ENCODE assay signal across 8 cellular contexts in genomic region chr11:9765320-9766101, GRCh38.
DNase-seq lines count a peak whose midpoint lies in the region; ATAC-seq and TF ChIP-seq lines count a peak whose summit lies in the region.

No MANE protein-coding gene starts in this region.

- H3K27ac Mint-ChIP-seq in activated CD4-positive, alpha-beta T cell treated with anti-CD3 and anti-CD28 coated beads, Interleukin-2, amount 10 ng/mL, durations not matched to agents 24 days and 14 days, result no peak overlapping the region

- TF ChIP-seq CTCF in HFF-Myc (IDR thresholded peaks at IDR 0.05; ENCODE audit: low read depth, low read length, missing control alignments), result no peak
- no peak for TF ChIP-seq CTCF in lower lobe of right lung (IDR thresholded peaks at IDR 0.05)

- POLR2A ChIA-PET in HEK293T (lab: Yijun Ruan, JAX), result no interaction called here

- no peaks in the 10 kb centered on the region for H3K9me3 Mint-ChIP-seq in activated CD4-positive, alpha-beta T cell treated with anti-CD3 and anti-CD28 coated beads, Interleukin-2, amount 10 ng/mL, durations not matched to agents 24 days and 14 days

- H3K4me1 Mint-ChIP-seq in activated CD4-positive, alpha-beta T cell treated with anti-CD3 and anti-CD28 coated beads, Interleukin-2, amount 10 ng/mL, durations not matched to agents 24 days and 14 days, result peaks cover 19% of the 10 kb centered on the region

- no peaks in the 10 kb centered on the region for H3K36me3 ChIP-seq in lower lobe of right lung

- CTCF ChIA-PET in HEK293T (lab: Yijun Ruan, JAX), result interaction anchor here (1.0 kb wide), 1 partner anchor 207 kb away, joined by 3 read pairs; no protein-coding TSS in a partner anchor

- no peaks in the 10 kb centered on the region for H3K9me3 ChIP-seq in lower lobe of right lung

- H3K27ac ChIP-seq in lower lobe of right lung, result peak overlapping the region; percentile 43

- peak; percentile 80 for DNase-seq in A172 (ENCODE audit: low spot score)
- peak; percentile 89 for DNase-seq in HFF-Myc (ENCODE audit: extremely low read depth, low read depth)
- peak; percentile 88 for DNase-seq in astrocyte of the hippocampus (ENCODE audit: low read depth, low spot score)
- no peak for DNase-seq in lower lobe of right lung
- DNase-seq in head of caudate nucleus, result no peak
- DNase-seq in HEK293T (ENCODE audit: extremely low spot score), result no peak
- no peak for DNase-seq in activated CD4-positive, alpha-beta T cell treated with anti-CD3 and anti-CD28 coated beads, Interleukin-2, amount 10 ng/mL, durations not matched to agents 24 days and 14 days
- DNase-seq in COR-L47 (lab: John Stamatoyannopoulos, UW), result no peak

- peaks cover 2% of the 10 kb centered on the region for H3K4me1 ChIP-seq in lower lobe of right lung

- intact Hi-C loops in lower lobe of right lung (cut with DNase I) (no loop called here), head of caudate nucleus (cut with DNase I) (no loop called here)
- intact Hi-C loops in activated CD4-positive, alpha-beta T cell treated with anti-CD3 and anti-CD28 coated beads, Interleukin-2, amount 10 ng/mL, durations not matched to agents 24 days and 14 days (cut with micrococcal nuclease), result no loop called here

- H3K4me3 ChIP-seq in HFF-Myc (replicated peaks; ENCODE audit: low read depth, low read length) (no peak overlapping the region), lower lobe of right lung (no peak overlapping the region)

- peak; percentile 21 to 55 for ATAC-seq in lower lobe of right lung

- no peaks in the 10 kb centered on the region for H3K27me3 ChIP-seq in lower lobe of right lung (ENCODE audit: low read depth)

- H3K36me3 Mint-ChIP-seq in activated CD4-positive, alpha-beta T cell treated with anti-CD3 and anti-CD28 coated beads, Interleukin-2, amount 10 ng/mL, durations not matched to agents 24 days and 14 days (ENCODE audit: low read depth), result peaks cover 5% of the 10 kb centered on the region

- no peak overlapping the region for H3K4me3 Mint-ChIP-seq in activated CD4-positive, alpha-beta T cell treated with anti-CD3 and anti-CD28 coated beads, Interleukin-2, amount 10 ng/mL, durations not matched to agents 24 days and 14 days

- H3K27me3 Mint-ChIP-seq in activated CD4-positive, alpha-beta T cell treated with anti-CD3 and anti-CD28 coated beads, Interleukin-2, amount 10 ng/mL, durations not matched to agents 24 days and 14 days, result no peaks in the 10 kb centered on the region

TF ChIP-seq in HEK293T, 16 proteins besides CTCF, POLR2A, EP300 and RAD21:
- TF ChIP-seq LEF1 (IDR thresholded peaks at IDR 0.05; ENCODE audit: borderline replicate concordance) (no peak), ARNT (IDR thresholded peaks at IDR 0.05) (no peak), L3MBTL2 (conservative IDR thresholded peaks at IDR 0.05) (no peak), FOXM1 (IDR thresholded peaks at IDR 0.05; ENCODE audit: borderline replicate concordance) (no peak), FOXK2 (IDR thresholded peaks at IDR 0.05) (no peak), HDGF (IDR thresholded peaks at IDR 0.05; ENCODE audit: borderline replicate concordance) (no peak), FOXA1 (IDR thresholded peaks at IDR 0.05) (no peak), ZNF384 (IDR thresholded peaks at IDR 0.05) (no peak), NFRKB (IDR thresholded peaks at IDR 0.05) (no peak), SUZ12 (IDR thresholded peaks at IDR 0.05) (no peak), BHLHE40 (IDR thresholded peaks at IDR 0.05; ENCODE audit: borderline replicate concordance) (no peak), ELF4 (IDR thresholded peaks at IDR 0.05) (no peak), PKNOX1 (IDR thresholded peaks at IDR 0.05) (no peak), TARDBP (IDR thresholded peaks at IDR 0.05) (no peak), SP1 (IDR thresholded peaks at IDR 0.05) (no peak), CTBP1 (IDR thresholded peaks at IDR 0.05; ENCODE audit: borderline replicate concordance) (no peak)

Comparison
In these comparisons a context has a peak if more than half of its experiments do, and no peak if none do; other contexts are left out.
1. DNase-seq: peak in A172 (single experiment), HFF-Myc (single experiment) and astrocyte of the hippocampus (single experiment); none in lower lobe of right lung (single experiment), head of caudate nucleus (0 of 42), HEK293T (single experiment), activated CD4-positive, alpha-beta T cell treated with anti-CD3 and anti-CD28 coated beads, Interleukin-2, amount 10 ng/mL, durations not matched to agents 24 days and 14 days (single experiment) and COR-L47 (single experiment).